23 cellular contexts compared by ENCODE assay signal in genomic region chr1:109627692-109628399, GRCh38. TPM values are rescaled to one million over a fixed set of nuclear protein-coding genes. Genes with fewer than 3 reads are reported as not detected.
DNase-seq lines count a peak whose midpoint lies in the region; ATAC-seq and TF ChIP-seq lines count a peak whose summit lies in the region.
"Had no signal": no experiment of that assay in that cellular context is flagged by ENCODE, and none has a peak within 500 bp of the region (broad histone marks: within the 10 kb centered on the region; RNA-seq: fewer than 3 reads in every experiment).

No MANE protein-coding gene starts in this region.

- TF ChIP-seq CTCF in right atrium auricular region (IDR thresholded peaks at IDR 0.05): no peak
- no peak for TF ChIP-seq CTCF in heart left ventricle (IDR thresholded peaks at IDR 0.05)
- no peak for TF ChIP-seq CTCF in kidney epithelial cell (IDR thresholded peaks at IDR 0.05; ENCODE audit: insufficient read depth, low read length, poor library complexity, severe bottlenecking)
- no peak for TF ChIP-seq CTCF in mucosa of descending colon (IDR thresholded peaks at IDR 0.05)

- peaks cover 27% of the 10 kb centered on the region for H3K4me1 Mint-ChIP-seq in activated naive CD8-positive, alpha-beta T cell treated with anti-CD3 and anti-CD28 coated beads, Interleukin-2, amount 10 ng/mL, durations not matched to agents 7 days and 5 days

- H3K4me3 Mint-ChIP-seq in activated naive CD8-positive, alpha-beta T cell treated with anti-CD3 and anti-CD28 coated beads, Interleukin-2, amount 10 ng/mL, durations not matched to agents 7 days and 5 days: no peak overlapping the region
- H3K4me3 Mint-ChIP-seq: CD4-positive, CD25-positive, alpha-beta regulatory T cell; dendritic cell treated with granulocyte-macrophage colony-stimulating factor and Interleukin-4, amounts not matched to agents 40 ng/mL and 50 ng/mL, for 4 days; natural killer cell treated with Interleukin-12 subunit alpha and Interleukin-12 subunit beta and Interleukin-15 and Interleukin-18, amount 100 ng/mL, for 72 hours had no signal

- H3K27ac Mint-ChIP-seq in activated naive CD8-positive, alpha-beta T cell treated with anti-CD3 and anti-CD28 coated beads, Interleukin-2, amount 10 ng/mL, durations not matched to agents 7 days and 5 days: peak overlapping the region; percentile 1
- H3K27ac Mint-ChIP-seq: activated T-helper 2 cell treated with anti-CD3 and anti-CD28 coated beads, Interferon-gamma antibody, Interleukin-2, Interleukin-4, amounts not matched to agents 10 μg/mL and 5 μg/mL and 100 μg/mL, durations not matched to agents 14 hours and 24 hours and 36 hours; dendritic cell treated with granulocyte-macrophage colony-stimulating factor and Interleukin-4, amounts not matched to agents 40 ng/mL and 50 ng/mL, for 4 days; natural killer cell treated with Interleukin-12 subunit alpha and Interleukin-12 subunit beta and Interleukin-15 and Interleukin-18, amount 100 ng/mL, for 72 hours; progenitor cell of endocrine pancreas had no signal

- DNase-seq in right atrium auricular region (ENCODE audit: low spot score) (peak; percentile 54), heart left ventricle (no peak), kidney epithelial cell (ENCODE audit: low read depth) (peak; percentile 72), mucosa of descending colon (no peak)
- DNase-seq in activated naive CD8-positive, alpha-beta T cell treated with anti-CD3 and anti-CD28 coated beads, Interleukin-2, amount 10 ng/mL, durations not matched to agents 7 days and 5 days: no peak
- DNase-seq: CD4-positive, CD25-positive, alpha-beta regulatory T cell; DMS79; NCI-H1105; NCI-H510A treated with DMSO at 0.1 percent for 48 hours; stimulated activated CD4-positive, alpha-beta T cell treated with anti-CD3 and anti-CD28 coated beads, Interleukin-1b, Interleukin-23, amount 100 ng/mL, for 48 hours; stimulated activated naive CD4-positive, alpha-beta T cell had no signal

- H3K9me3 Mint-ChIP-seq in activated naive CD8-positive, alpha-beta T cell treated with anti-CD3 and anti-CD28 coated beads, Interleukin-2, amount 10 ng/mL, durations not matched to agents 7 days and 5 days: no peaks in the 10 kb centered on the region
- H3K9me3 Mint-ChIP-seq: activated T-helper 2 cell treated with anti-CD3 and anti-CD28 coated beads, Interferon-gamma antibody, Interleukin-2, Interleukin-4, amounts not matched to agents 10 μg/mL and 5 μg/mL and 100 μg/mL, durations not matched to agents 14 hours and 24 hours and 36 hours; dendritic cell treated with granulocyte-macrophage colony-stimulating factor and Interleukin-4, amounts not matched to agents 40 ng/mL and 50 ng/mL, for 4 days; natural killer cell treated with Interleukin-12 subunit alpha and Interleukin-12 subunit beta and Interleukin-15 and Interleukin-18, amount 100 ng/mL, for 72 hours had no signal

- peaks cover 36% of the 10 kb centered on the region for H3K36me3 ChIP-seq in right atrium auricular region
- H3K36me3 ChIP-seq in heart left ventricle: peaks cover 0 to 63% (median 42%) of the 10 kb centered on the region in 9 donors
- peaks cover 15% of the 10 kb centered on the region for H3K36me3 ChIP-seq in kidney epithelial cell (ENCODE audit: control insufficient read depth, insufficient read depth, low read length)
- no peaks in the 10 kb centered on the region for H3K36me3 ChIP-seq in mucosa of descending colon (ENCODE audit: low read depth)

- no peak for TF ChIP-seq POLR2A in heart left ventricle (IDR thresholded peaks at IDR 0.05)

- POLR2A ChIA-PET in activated naive CD8-positive, alpha-beta T cell treated with anti-CD3 and anti-CD28 coated beads, Interleukin-2, amount 10 ng/mL, durations not matched to agents 7 days and 5 days (lab: Charles Lee): interaction anchor here (0.7 to 1.9 kb wide), 2 partner anchors 79 to 82 kb away, joined by 3 to 8 read pairs; partner anchors contain the start of gene GNAI3

- whole genome bisulfite sequencing in heart left ventricle, 4 donors: 93 to 94% (median 94%) methylated on average over 23 of the region's 23 CpGs

- ATAC-seq in heart left ventricle: no peak
- no peak for ATAC-seq in activated naive CD8-positive, alpha-beta T cell treated with anti-CD3 and anti-CD28 coated beads, Interleukin-2, amount 10 ng/mL, durations not matched to agents 7 days and 5 days (ENCODE audit: low read depth)
- ATAC-seq in HG03521 (IDR thresholded peaks at IDR 0.05; ENCODE audit: unreplicated experiment): no peak
- ATAC-seq in activated CD4-positive, CD25-positive, alpha-beta regulatory T cell treated with anti-CD3 and anti-CD28 coated beads, Interleukin-2, amount 50 U/mL, for 24 hours: no peak
- no peak for ATAC-seq in mucosa of descending colon
- no peak for ATAC-seq in HG03039 (IDR thresholded peaks at IDR 0.05; ENCODE audit: unreplicated experiment)

- H3K36me3 Mint-ChIP-seq in activated naive CD8-positive, alpha-beta T cell treated with anti-CD3 and anti-CD28 coated beads, Interleukin-2, amount 10 ng/mL, durations not matched to agents 7 days and 5 days: peaks cover 26% of the 10 kb centered on the region
- H3K36me3 Mint-ChIP-seq: natural killer cell treated with Interleukin-12 subunit alpha and Interleukin-12 subunit beta and Interleukin-15 and Interleukin-18, amount 100 ng/mL, for 72 hours had no signal

- H3K27ac ChIP-seq in right atrium auricular region (no peak overlapping the region), heart left ventricle (no peak overlapping the region)
- H3K27ac ChIP-seq: epithelial cell of prostate, foreskin keratinocyte, thoracic aorta had no signal

- H3K4me1 ChIP-seq in right atrium auricular region (peaks cover 0 to 22% of the 10 kb centered on the region in 2 donors), heart left ventricle (peaks cover 0 to 38% (median 16%) of the 10 kb centered on the region in 12 donors), mucosa of descending colon (ENCODE audit: low read depth) (peaks cover 8% of the 10 kb centered on the region)
- H3K4me1 ChIP-seq: foreskin keratinocyte had no signal

- H3K27me3 ChIP-seq in right atrium auricular region (no peaks in the 10 kb centered on the region), heart left ventricle (no peaks in the 10 kb centered on the region), kidney epithelial cell (ENCODE audit: control insufficient read depth, insufficient read depth, low read length) (no peaks in the 10 kb centered on the region)
- H3K27me3 ChIP-seq: foreskin keratinocyte had no signal

- H3K9me3 ChIP-seq in right atrium auricular region: no peaks in the 10 kb centered on the region
- no peaks in the 10 kb centered on the region for H3K9me3 ChIP-seq in heart left ventricle
- H3K9me3 ChIP-seq in mucosa of descending colon: no peaks in the 10 kb centered on the region
- H3K9me3 ChIP-seq: thoracic aorta had no signal

- H3K27me3 Mint-ChIP-seq in activated naive CD8-positive, alpha-beta T cell treated with anti-CD3 and anti-CD28 coated beads, Interleukin-2, amount 10 ng/mL, durations not matched to agents 7 days and 5 days: no peaks in the 10 kb centered on the region
- H3K27me3 Mint-ChIP-seq: CD4-positive, CD25-positive, alpha-beta regulatory T cell; dendritic cell treated with granulocyte-macrophage colony-stimulating factor and Interleukin-4, amounts not matched to agents 40 ng/mL and 50 ng/mL, for 4 days; natural killer cell treated with Interleukin-12 subunit alpha and Interleukin-12 subunit beta and Interleukin-15 and Interleukin-18, amount 100 ng/mL, for 72 hours; progenitor cell of endocrine pancreas had no signal

- no peak overlapping the region for H3K4me3 ChIP-seq in right atrium auricular region
- no peak overlapping the region for H3K4me3 ChIP-seq in heart left ventricle
- no peak overlapping the region for H3K4me3 ChIP-seq in kidney epithelial cell (ENCODE audit: low read depth, low read length)
- H3K4me3 ChIP-seq in mucosa of descending colon: no peak overlapping the region
- H3K4me3 ChIP-seq: thoracic aorta had no signal

- intact Hi-C loops in heart left ventricle (cut with DNase I): loop anchor here in 4 of 10 donors (2.0 to 5.0 kb wide), 3 partner anchors 81 to 83 kb away; partner anchors contain the start of gene GNAI3 (in 2 of the 4)
- intact Hi-C loops in mucosa of descending colon (cut with DNase I, micrococcal nuclease): no loop called here

RNA-seq across cellular contexts. Expression of gene AMPD2, which starts 8.2 kb away (rescaled TPM):
- 10 to 100 TPM; 16.1 to 17.9 TPM for total RNA-seq in right atrium auricular region
- total RNA-seq in heart left ventricle: 10 to 100 TPM in 5 of 9 donors, 1 to 10 TPM in 4; 7.5 to 29.9 (median 10.0) TPM
- polyA plus RNA-seq in heart left ventricle: 10 to 100 TPM in 1 of 2 donors, 1 to 10 TPM in 1; 7.4 to 17.1 TPM
- 100 to 1,000 TPM; 114 to 122 TPM for total RNA-seq in activated naive CD8-positive, alpha-beta T cell treated with anti-CD3 and anti-CD28 coated beads, Interleukin-2, amount 10 ng/mL, durations not matched to agents 7 days and 5 days
- total RNA-seq in kidney epithelial cell: 51.2 and 65.7 TPM in 2 replicates
- 10 to 100 TPM; 35.6 to 47.4 (median 40.9) TPM for total RNA-seq in mucosa of descending colon

RNA-seq across cellular contexts. Expression of gene GNAT2, which starts 8.4 kb away (rescaled TPM):
- total RNA-seq in right atrium auricular region: under 1 TPM in 1 of 2 donors, not detected in 1; 0.59 TPM
- total RNA-seq in heart left ventricle: not detected
- not detected for polyA plus RNA-seq in heart left ventricle
- under 1 TPM in 1 of 2 experiments, not detected in 1; 0.22 TPM for total RNA-seq in activated naive CD8-positive, alpha-beta T cell treated with anti-CD3 and anti-CD28 coated beads, Interleukin-2, amount 10 ng/mL, durations not matched to agents 7 days and 5 days
- not detected in 2 replicates for total RNA-seq in kidney epithelial cell
- total RNA-seq in mucosa of descending colon: not detected
- total RNA-seq: CD4-positive, CD25-positive, alpha-beta regulatory T cell; foreskin keratinocyte; LHCN-M2; skeletal muscle tissue; thoracic aorta had no signal

RNA-seq across cellular contexts. Expression of gene GSTM4, which starts 28.1 kb away (rescaled TPM):
- total RNA-seq in right atrium auricular region (10 to 100 TPM; 24.6 to 52.6 TPM), heart left ventricle (10 to 100 TPM; 29.2 to 48.4 (median 44.5) TPM), kidney epithelial cell (12.7 and 16.2 TPM in 2 replicates), mucosa of descending colon (10 to 100 TPM; 63.4 to 96.3 (median 74.2) TPM)
- 10 to 100 TPM; 21.7 to 42.1 TPM for polyA plus RNA-seq in heart left ventricle
- 1 to 10 TPM; 5.3 to 5.9 TPM for total RNA-seq in activated naive CD8-positive, alpha-beta T cell treated with anti-CD3 and anti-CD28 coated beads, Interleukin-2, amount 10 ng/mL, durations not matched to agents 7 days and 5 days

RNA-seq across cellular contexts. Expression of gene GSTM2, which starts 40.0 kb away (rescaled TPM):
- total RNA-seq in right atrium auricular region: 10 to 100 TPM; 31.7 to 53.8 TPM
- total RNA-seq in heart left ventricle: 10 to 100 TPM; 41.8 to 86.2 (median 62.3) TPM
- polyA plus RNA-seq in heart left ventricle: 100 to 1,000 TPM in 1 of 2 donors, 10 to 100 TPM in 1; 20.5 to 101 TPM
- total RNA-seq in activated naive CD8-positive, alpha-beta T cell treated with anti-CD3 and anti-CD28 coated beads, Interleukin-2, amount 10 ng/mL, durations not matched to agents 7 days and 5 days: 10 to 100 TPM; 16.8 to 17.3 TPM
- 3.8 and 5.0 TPM in 2 replicates for total RNA-seq in kidney epithelial cell
- 10 to 100 TPM; 23.8 to 87.7 (median 41.0) TPM for total RNA-seq in mucosa of descending colon

RNA-seq across cellular contexts. Expression of gene GSTM1, which starts 59.8 kb away (rescaled TPM):
- 10 to 100 TPM in 1 of 2 donors, not detected in 1; 21.6 TPM for total RNA-seq in right atrium auricular region
- total RNA-seq in heart left ventricle: 10 to 100 TPM in 5 of 9 donors, not detected in 4; 17.9 to 60.0 (median 26.8) TPM
- 10 to 100 TPM in 1 of 2 donors, under 1 TPM in 1; 0.10 to 39.5 TPM for polyA plus RNA-seq in heart left ventricle
- total RNA-seq in activated naive CD8-positive, alpha-beta T cell treated with anti-CD3 and anti-CD28 coated beads, Interleukin-2, amount 10 ng/mL, durations not matched to agents 7 days and 5 days: not detected
- 9.7 and 16.3 TPM in 2 replicates for total RNA-seq in kidney epithelial cell
- total RNA-seq in mucosa of descending colon: 10 to 100 TPM; 18.0 to 30.6 (median 20.0) TPM
- total RNA-seq: thoracic aorta had no signal

Comparison
In these comparisons a context has a peak if more than half of its experiments do, and no peak if none do; other contexts are left out.
1. DNase-seq: peak in right atrium auricular region (single experiment) and kidney epithelial cell (single experiment); none in heart left ventricle (0 of 5), activated naive CD8-positive, alpha-beta T cell treated with anti-CD3 and anti-CD28 coated beads, Interleukin-2, amount 10 ng/mL, durations not matched to agents 7 days and 5 days (single experiment) and mucosa of descending colon (0 of 3).